In the genomic region with DNA sequence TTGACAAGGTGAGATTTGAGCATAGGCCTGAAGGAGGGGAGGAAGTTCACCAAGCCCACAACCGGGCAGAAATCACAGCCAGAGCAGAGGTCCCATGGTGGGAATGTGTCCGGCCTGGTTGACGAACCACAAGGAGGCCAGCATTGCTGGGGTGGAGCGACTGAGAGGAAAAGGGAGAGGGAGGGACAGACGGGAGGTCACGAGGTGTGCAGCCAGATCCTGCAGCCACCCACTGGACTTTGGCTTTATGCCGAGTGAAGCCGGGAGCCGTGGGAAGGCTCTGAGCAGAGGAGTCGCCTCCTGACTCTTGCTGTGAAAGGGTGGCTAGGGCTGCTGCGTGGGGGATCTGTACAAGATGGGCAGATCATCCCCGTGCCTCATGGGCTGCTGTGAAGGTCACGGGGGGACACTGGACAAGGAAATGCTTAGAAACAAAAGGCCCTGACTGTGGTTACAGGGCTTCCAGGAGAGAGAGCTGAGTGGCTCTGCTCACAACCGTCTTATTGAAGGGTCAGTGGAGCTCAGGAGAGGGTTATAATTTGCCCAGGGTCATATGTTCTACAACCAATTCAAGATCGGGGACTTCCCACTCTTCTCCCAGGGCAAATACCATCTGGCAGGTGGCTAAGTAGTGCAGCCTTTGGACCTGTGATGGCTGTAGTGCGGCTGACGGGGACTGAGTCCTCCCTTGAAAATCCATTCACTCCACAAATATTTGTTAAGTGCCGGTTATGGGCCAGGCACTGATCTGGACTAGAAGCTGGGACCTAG, we compare ENCODE assay signal across 1 cellular context.
TF ChIP-seq lines count a peak whose summit lies in the region.

No MANE protein-coding gene starts in this region.

TF ChIP-seq in endothelial cell of umbilical vein, 7 proteins besides CTCF, POLR2A, EP300 and RAD21 (continued from another document):
- no peak for TF ChIP-seq EZH2 (IDR thresholded peaks at IDR 0.05; ENCODE audit: borderline replicate concordance, low read depth, low read length, severe bottlenecking)
- TF ChIP-seq FOS (IDR thresholded peaks at IDR 0.05; ENCODE audit: borderline replicate concordance, insufficient read depth, low read length): no peak
- TF ChIP-seq MYC (IDR thresholded peaks at IDR 0.05; ENCODE audit: low read depth, low read length): no peak
- no peak for TF ChIP-seq POLR2AphosphoS5 (IDR thresholded peaks at IDR 0.05; ENCODE audit: insufficient read depth, low read depth, low read length)
